Comparison of ENCODE assay signal across 1 cellular context in genomic region chr1:148522561-148523204, GRCh38.
A peak's percentile ranks its signal among the peaks of the same experiment; 100 is the strongest.
TF ChIP-seq lines count a peak whose summit lies in the region.
"Not testable (repeated sequence)": the region's sequence is repeated elsewhere in the genome, so short reads cannot be mapped to it uniquely, and the experiment has no call there.

No MANE protein-coding gene starts in this region.

TF ChIP-seq in K562, 482 proteins besides CTCF, POLR2A, EP300 and RAD21 (continued from another document and continues in another):
- TF ChIP-seq ZNF707 (CRISPR knock-in tag; conservative IDR thresholded peaks at IDR 0.05): 0 out of 2 replicates have a peak, but pooled peaks have one; percentile 53
- peak; percentile 90 for TF ChIP-seq KDM5B (IDR thresholded peaks at IDR 0.05; ENCODE audit: insufficient replicate concordance, low read depth, low read length)
- peak; percentile 67 for TF ChIP-seq TAF1 (IDR thresholded peaks at IDR 0.05; ENCODE audit: control insufficient read depth, extremely low read depth, insufficient read depth, low read length, severe bottlenecking)
- peak; percentile 70; the same call in 1 of the 2 replicates for TF ChIP-seq CHAMP1 (IDR thresholded peaks at IDR 0.05)
- 0 out of 2 replicates have a peak, but pooled peaks have one; percentile 25 for TF ChIP-seq SPI1 (IDR thresholded peaks at IDR 0.05; ENCODE audit: borderline replicate concordance, low read depth, low read length)
- peak; percentile 52; the same call in 1 of the 2 replicates for TF ChIP-seq ZC3H11A (IDR thresholded peaks at IDR 0.05; ENCODE audit: low read depth, low read length)
- TF ChIP-seq MAZ (CRISPR knock-in tag; conservative IDR thresholded peaks at IDR 0.05 in 1 of 2, IDR thresholded peaks at IDR 0.05 in 1 of 2): peak; percentile 86 to 99
- peak in 1 of 2 experiments; percentile 49; a peak in 1 of 4 replicates for TF ChIP-seq KDM1A (IDR thresholded peaks at IDR 0.05)
- peak; percentile 94 for TF ChIP-seq TBP (optimal IDR thresholded peaks at IDR 0.05; ENCODE audit: low read depth, low read length)
- TF ChIP-seq SAFB (IDR thresholded peaks at IDR 0.05; ENCODE audit: borderline replicate concordance, low read depth, low read length): 0 out of 2 replicates have a peak, but pooled peaks have one; percentile 27
- TF ChIP-seq HDAC6 (IDR thresholded peaks at IDR 0.05; ENCODE audit: low read depth, low read length): peak; percentile 99; the same call in 1 of the 2 replicates
- TF ChIP-seq NEUROD1 (IDR thresholded peaks at IDR 0.05; ENCODE audit: borderline replicate concordance, low read depth, low read length, partially characterized antibody): peak; percentile 71
- TF ChIP-seq ZFP1 (CRISPR knock-in tag; IDR thresholded peaks at IDR 0.05): peak; percentile 93
- peak; percentile 77 for TF ChIP-seq HDAC3 (IDR thresholded peaks at IDR 0.05; ENCODE audit: borderline replicate concordance, partially characterized antibody)
- TF ChIP-seq ATF3 (IDR thresholded peaks at IDR 0.05); TEAD4 (CRISPR knock-in tag; IDR thresholded peaks at IDR 0.05; ENCODE audit: borderline replicate concordance): not testable (repeated sequence)
- TF ChIP-seq ATF3 (CRISPR knock-in tag; conservative IDR thresholded peaks at IDR 0.05): peak; percentile 96
- peak; percentile 89; the same call in 1 of the 2 replicates for TF ChIP-seq HLTF (IDR thresholded peaks at IDR 0.05)
- peak; percentile 83 for TF ChIP-seq NCOA1 (IDR thresholded peaks at IDR 0.05; ENCODE audit: low read depth)
- peak; percentile 52 for TF ChIP-seq TAL1 (IDR thresholded peaks at IDR 0.05)
- peak; percentile 99 for TF ChIP-seq GABPB2 (CRISPR knock-in tag; conservative IDR thresholded peaks at IDR 0.05)
- TF ChIP-seq MAFF (IDR thresholded peaks at IDR 0.05; ENCODE audit: low read length): peak; percentile 94
- peak; percentile 89 for TF ChIP-seq BCOR (IDR thresholded peaks at IDR 0.05)
- TF ChIP-seq NELFE (IDR thresholded peaks at IDR 0.05; ENCODE audit: insufficient read depth, insufficient read length): peak; percentile 21
- peak; percentile 97 for TF ChIP-seq ELK3 (CRISPR knock-in tag; IDR thresholded peaks at IDR 0.05)
- peak; percentile 63 for TF ChIP-seq CTBP1 (IDR thresholded peaks at IDR 0.05; ENCODE audit: borderline replicate concordance)
- peak; percentile 100 for TF ChIP-seq ERF (CRISPR knock-in tag; IDR thresholded peaks at IDR 0.05)
- peak; percentile 80; the same call in 1 of the 2 replicates for TF ChIP-seq ZNF431 (CRISPR knock-in tag; IDR thresholded peaks at IDR 0.05)
- TF ChIP-seq ZNF354B (CRISPR knock-in tag; IDR thresholded peaks at IDR 0.05): peak; percentile 88
- peak; percentile 72 for TF ChIP-seq TCF3 (CRISPR knock-in tag; IDR thresholded peaks at IDR 0.05)
- TF ChIP-seq GTF2A2 (tag; IDR thresholded peaks at IDR 0.05): peak; percentile 79; the same call in 1 of the 2 replicates
- peak; percentile 98 for TF ChIP-seq ZNF511 (CRISPR knock-in tag; IDR thresholded peaks at IDR 0.05)
- peak in 1 of 2 experiments; percentile 87; a peak in 2 of 4 replicates for TF ChIP-seq ETV6 (IDR thresholded peaks at IDR 0.05; ENCODE audit: borderline replicate concordance in 1 of 2, low read depth in 2 of 2, low read length in 1 of 2)
- TF ChIP-seq ETV6 (CRISPR knock-in tag; IDR thresholded peaks at IDR 0.05; ENCODE audit: borderline replicate concordance): peak; percentile 54; the same call in 1 of the 2 replicates
- TF ChIP-seq ZNF551 (CRISPR knock-in tag; IDR thresholded peaks at IDR 0.05): peak; percentile 98
- peak in 1 of 3 experiments; percentile 57; a peak in 2 of 6 replicates for TF ChIP-seq ZBTB11 (CRISPR knock-in tag; IDR thresholded peaks at IDR 0.05)
- TF ChIP-seq CGGBP1 (CRISPR knock-in tag; IDR thresholded peaks at IDR 0.05): peak; percentile 100
- TF ChIP-seq HNRNPLL (IDR thresholded peaks at IDR 0.05; ENCODE audit: low read depth, low read length, poor library complexity, severe bottlenecking): peak; percentile 53
- TF ChIP-seq BRD9 (IDR thresholded peaks at IDR 0.05; ENCODE audit: low read depth, partially characterized antibody): peak; percentile 78
- peak; percentile 51; the same call in 1 of the 2 replicates for TF ChIP-seq CREB3L1 (IDR thresholded peaks at IDR 0.05; ENCODE audit: borderline replicate concordance, low read depth)
- TF ChIP-seq CUX1 (CRISPR knock-in tag; IDR thresholded peaks at IDR 0.05): peak; percentile 52; the same call in 1 of the 2 replicates
- TF ChIP-seq SIX5 (IDR thresholded peaks at IDR 0.05; ENCODE audit: borderline replicate concordance in 1 of 2, insufficient read depth in 1 of 2, low read depth in 1 of 2, low read length in 2 of 2): peak; percentile 31 to 51; a peak in 3 of 4 replicates
- TF ChIP-seq ZNF780A (CRISPR knock-in tag; IDR thresholded peaks at IDR 0.05): peak; percentile 99
- peak; percentile 86 for TF ChIP-seq TEAD4 (IDR thresholded peaks at IDR 0.05; ENCODE audit: low read length)
- TF ChIP-seq TRIM24 (IDR thresholded peaks at IDR 0.05): peak; percentile 54 to 80; a peak in 2 of 4 replicates
- TF ChIP-seq MXI1 (IDR thresholded peaks at IDR 0.05; ENCODE audit: low read depth, low read length): peak; percentile 65
- TF ChIP-seq STAG1 (CRISPR knock-in tag; IDR thresholded peaks at IDR 0.05; ENCODE audit: borderline replicate concordance): peak; percentile 7; the same call in 1 of the 2 replicates
- peak; percentile 98 for TF ChIP-seq ZBTB17 (CRISPR knock-in tag; IDR thresholded peaks at IDR 0.05)
